In genomic region chr6:31332637-31333602, GRCh38 we compare ENCODE assay signal across 14 cellular contexts. TPM values are rescaled to one million over a fixed set of nuclear protein-coding genes. Genes with fewer than 3 reads are reported as not detected.
A peak's percentile ranks its signal among the peaks of the same experiment; 100 is the strongest.
DNase-seq lines count a peak whose midpoint lies in the region; ATAC-seq and TF ChIP-seq lines count a peak whose summit lies in the region.
"Had no signal": no experiment of that assay in that cellular context is flagged by ENCODE, and none has a peak within 500 bp of the region (broad histone marks: within the 10 kb centered on the region; RNA-seq: fewer than 3 reads in every experiment).

No MANE protein-coding gene starts in this region.

- intact Hi-C loops in esophagus muscularis mucosa (cut with DNase I), result no loop called here

- no peaks in the 10 kb centered on the region for H3K36me3 Mint-ChIP-seq in T-helper 17 cell (ENCODE audit: low read depth)
- H3K36me3 Mint-ChIP-seq in activated naive CD8-positive, alpha-beta T cell, result peaks cover 18% of the 10 kb centered on the region

- peaks cover 12% of the 10 kb centered on the region for H3K9me3 Mint-ChIP-seq in activated naive CD8-positive, alpha-beta T cell (ENCODE audit: low read depth)
- peaks cover 47 to 62% of the 10 kb centered on the region in 2 donors for H3K9me3 Mint-ChIP-seq in stimulated activated naive CD8-positive, alpha-beta T cell treated with anti-CD3 and anti-CD28 coated beads, Interleukin-15, amount 100 ng/mL, for 72 hours

- H3K9me3 ChIP-seq in T-helper 17 cell (ENCODE audit: control insufficient read depth, low read length, poor library complexity, severe bottlenecking) (no peaks in the 10 kb centered on the region), esophagus muscularis mucosa (peaks cover 0 to 14% (median 6%) of the 10 kb centered on the region in 4 donors)
- H3K9me3 ChIP-seq: psoas muscle had no signal

- TF ChIP-seq EP300 in esophagus muscularis mucosa (IDR thresholded peaks at IDR 0.05), result no peak

- DNase-seq in stimulated activated CD4-positive, alpha-beta T cell treated with anti-CD3 and anti-CD28 coated beads, Interleukin-4, amount 100 ng/mL, for 24 hours, result peak; percentile 50
- no peak for DNase-seq in stimulated activated CD4-positive, alpha-beta T cell treated with anti-CD3 and anti-CD28 coated beads, Interleukin-2, amount 100 ng/mL, for 48 hours
- DNase-seq in T-helper 17 cell, result peak in 1 of 3 donors; percentile 22
- DNase-seq in stimulated activated naive CD8-positive, alpha-beta T cell treated with anti-CD3 and anti-CD28 coated beads, Interleukin-15, amount 100 ng/mL, for 72 hours, result peak; percentile 35 to 56
- no peak for DNase-seq in NCI-H2196 (lab: John Stamatoyannopoulos, UW; ENCODE audit: unreplicated experiment)
- no peak for DNase-seq in esophagus muscularis mucosa (ENCODE audit: extremely low spot score)
- DNase-seq: DMS53, HCEC 1CT, mucosa of descending colon, NCI-H2171, psoas muscle, SIG-M5 had no signal

- no peaks in the 10 kb centered on the region for H3K36me3 ChIP-seq in esophagus muscularis mucosa

- no peak overlapping the region for H3K27ac Mint-ChIP-seq in T-helper 17 cell
- H3K27ac Mint-ChIP-seq in activated naive CD8-positive, alpha-beta T cell, result peak overlapping the region; percentile 35
- peak overlapping the region; percentile 86 to 91 for H3K27ac Mint-ChIP-seq in stimulated activated naive CD8-positive, alpha-beta T cell treated with anti-CD3 and anti-CD28 coated beads, Interleukin-15, amount 100 ng/mL, for 72 hours

- H3K4me1 Mint-ChIP-seq in T-helper 17 cell, result peaks cover 7% of the 10 kb centered on the region
- peaks cover 19% of the 10 kb centered on the region for H3K4me1 Mint-ChIP-seq in activated naive CD8-positive, alpha-beta T cell (ENCODE audit: low read depth)
- peaks cover 19% of the 10 kb centered on the region for H3K4me1 Mint-ChIP-seq in stimulated activated naive CD8-positive, alpha-beta T cell treated with anti-CD3 and anti-CD28 coated beads, Interleukin-15, amount 100 ng/mL, for 72 hours

- ATAC-seq in T-helper 17 cell, result peak; percentile 94
- peak; percentile 99 for ATAC-seq in stimulated activated naive CD8-positive, alpha-beta T cell treated with anti-CD3 and anti-CD28 coated beads, Interleukin-15, amount 100 ng/mL, for 72 hours
- ATAC-seq in GM19452 (IDR thresholded peaks at IDR 0.05; ENCODE audit: unreplicated experiment), result no peak
- ATAC-seq: mucosa of descending colon, psoas muscle had no signal

- no peak overlapping the region for H3K4me3 ChIP-seq in esophagus muscularis mucosa
- H3K4me3 ChIP-seq: mucosa of descending colon, psoas muscle had no signal

- H3K27me3 ChIP-seq in esophagus muscularis mucosa, result no peaks in the 10 kb centered on the region

- no peak for TF ChIP-seq CTCF in esophagus muscularis mucosa (IDR thresholded peaks at IDR 0.05)

- no peak overlapping the region for H3K4me3 Mint-ChIP-seq in T-helper 17 cell
- H3K4me3 Mint-ChIP-seq in activated naive CD8-positive, alpha-beta T cell, result no peak overlapping the region
- peak overlapping the region; percentile 35 to 42 for H3K4me3 Mint-ChIP-seq in stimulated activated naive CD8-positive, alpha-beta T cell treated with anti-CD3 and anti-CD28 coated beads, Interleukin-15, amount 100 ng/mL, for 72 hours

- no peaks in the 10 kb centered on the region for H3K27me3 Mint-ChIP-seq in T-helper 17 cell
- no peaks in the 10 kb centered on the region for H3K27me3 Mint-ChIP-seq in activated naive CD8-positive, alpha-beta T cell
- no peaks in the 10 kb centered on the region for H3K27me3 Mint-ChIP-seq in stimulated activated naive CD8-positive, alpha-beta T cell treated with anti-CD3 and anti-CD28 coated beads, Interleukin-15, amount 100 ng/mL, for 72 hours

- no peak for TF ChIP-seq POLR2A in esophagus muscularis mucosa (IDR thresholded peaks at IDR 0.05; ENCODE audit: low read depth)

- H3K27ac ChIP-seq in esophagus muscularis mucosa (replicated peaks in 1 of 4), result no peak overlapping the region
- H3K27ac ChIP-seq: psoas muscle had no signal

- WGBS in esophagus muscularis mucosa, result 56% methylated on average over 4 of the region's 4 CpGs

- no peaks in the 10 kb centered on the region for H3K4me1 ChIP-seq in esophagus muscularis mucosa
- H3K4me1 ChIP-seq: psoas muscle had no signal

RNA-seq across cellular contexts. Expression of gene HLA-B, which starts 24.1 kb away (rescaled TPM):
- 1,000 to 10,000 TPM; 7,013 to 7,159 TPM for total RNA-seq in T-helper 17 cell
- total RNA-seq in esophagus muscularis mucosa, result 100 to 1,000 TPM; 336 to 628 (median 502) TPM

Comparison
In these comparisons a context has a peak if more than half of its experiments do, and no peak if none do; other contexts are left out.
1. DNase-seq: peak in stimulated activated CD4-positive, alpha-beta T cell treated with anti-CD3 and anti-CD28 coated beads, Interleukin-4, amount 100 ng/mL, for 24 hours (single experiment) and stimulated activated naive CD8-positive, alpha-beta T cell treated with anti-CD3 and anti-CD28 coated beads, Interleukin-15, amount 100 ng/mL, for 72 hours (2 of 2); none in stimulated activated CD4-positive, alpha-beta T cell treated with anti-CD3 and anti-CD28 coated beads, Interleukin-2, amount 100 ng/mL, for 48 hours (0 of 2), NCI-H2196 (single experiment) and esophagus muscularis mucosa (single experiment).
2. H3K4me3 Mint-ChIP-seq: peak in stimulated activated naive CD8-positive, alpha-beta T cell treated with anti-CD3 and anti-CD28 coated beads, Interleukin-15, amount 100 ng/mL, for 72 hours (2 of 2); none in T-helper 17 cell (single experiment) and activated naive CD8-positive, alpha-beta T cell (single experiment).
3. RNA of gene HLA-B, which starts 24.1 kb away (total RNA-seq): 7,013 to 7,159 TPM in T-helper 17 cell; 336 to 628 TPM in esophagus muscularis mucosa; every median in the first group is over 10 times any median in the second.